ENCODE assay signal across 8 cellular contexts in genomic region chr18:26088482-26088881, GRCh38. TPM values are rescaled to one million over a fixed set of nuclear protein-coding genes. Genes with fewer than 3 reads are reported as not detected.
DNase-seq lines count a peak whose midpoint lies in the region; TF ChIP-seq lines count a peak whose summit lies in the region.

No MANE protein-coding gene starts in this region.

- no peak overlapping the region for H2BK15ac ChIP-seq in mesendoderm (replicated peaks; ENCODE audit: low read depth)

- peaks cover 3% of the 10 kb centered on the region for H3K79me1 ChIP-seq in mesendoderm (ENCODE audit: low read length)

- peaks cover 0 to 13% of the 10 kb centered on the region in 2 donors for H3K4me1 ChIP-seq in ascending aorta
- H3K4me1 ChIP-seq in mesendoderm (ENCODE audit: control insufficient read depth, low read depth, low read length) = no peaks in the 10 kb centered on the region

- H3K4me3 ChIP-seq in ascending aorta = peak overlapping the region; percentile 79 to 94
- H3K4me3 ChIP-seq in mesendoderm (ENCODE audit: low read length) = no peak overlapping the region

- DNase-seq in AG20443 (ENCODE audit: low spot score) = peak; percentile 9
- no peak for DNase-seq in HFFc6
- no peak for DNase-seq in ascending aorta (ENCODE audit: low spot score in 2 of 2)
- no peak for DNase-seq in mesendoderm
- no peak for DNase-seq in hippocampal formation (lab: John Stamatoyannopoulos, UW)
- DNase-seq in DMS79 (lab: John Stamatoyannopoulos, UW) = no peak
- DNase-seq in cerebellar cortex (ENCODE audit: low spot score) = no peak
- no peak for DNase-seq in cortex of kidney (lab: John Stamatoyannopoulos, UW)

- no peak overlapping the region for H3K23ac ChIP-seq in mesendoderm (ENCODE audit: low read length)

- no CpG with 5 or more reads among the region's 3 CpGs for WGBS in mesendoderm (ENCODE audit: extremely low coverage, insufficient coverage, low lambda C conversion rate)

- H2AK5ac ChIP-seq in mesendoderm (ENCODE audit: low read length) = no peak overlapping the region

- H3K36me3 Mint-ChIP-seq in HFFc6 (ENCODE audit: low read depth) = peaks cover 36% of the 10 kb centered on the region

- H3K79me2 ChIP-seq in mesendoderm (ENCODE audit: control insufficient read depth, insufficient read depth, low read length) = peaks cover 30% of the 10 kb centered on the region

- peak overlapping the region; percentile 92 for H3K4me3 Mint-ChIP-seq in HFFc6

- intact Hi-C loops in ascending aorta (cut with DNase I) = no loop called here

- H3K18ac ChIP-seq in mesendoderm (ENCODE audit: low read length) = no peak overlapping the region

- no peak overlapping the region for H3K4ac ChIP-seq in mesendoderm (ENCODE audit: low read depth, low read length)

- peak overlapping the region; percentile 96 for H3K27ac Mint-ChIP-seq in HFFc6

- peaks cover 39% of the 10 kb centered on the region for H3K4me1 Mint-ChIP-seq in HFFc6 (ENCODE audit: low read depth)

- H3K27me3 ChIP-seq in ascending aorta (no peaks in the 10 kb centered on the region), mesendoderm (ENCODE audit: insufficient read depth, low read length, poor library complexity) (no peaks in the 10 kb centered on the region)

- peak overlapping the region; percentile 20 for H3K4me2 ChIP-seq in mesendoderm (ENCODE audit: low read length)

- no peaks in the 10 kb centered on the region for H3K9me3 Mint-ChIP-seq in HFFc6

- H3K9me3 ChIP-seq in ascending aorta = no peaks in the 10 kb centered on the region

- peak overlapping the region; percentile 36 for H3K9ac ChIP-seq in mesendoderm (ENCODE audit: low read length)

- no peak overlapping the region for H2BK120ac ChIP-seq in mesendoderm (ENCODE audit: low read depth, low read length)

- H4K8ac ChIP-seq in mesendoderm (ENCODE audit: low read depth, low read length) = no peak overlapping the region

- peaks cover 9 to 30% of the 10 kb centered on the region in 2 donors for H3K36me3 ChIP-seq in ascending aorta
- no peaks in the 10 kb centered on the region for H3K36me3 ChIP-seq in mesendoderm (ENCODE audit: control insufficient read depth, insufficient read depth, low read length)

- no peak overlapping the region for H3K56ac ChIP-seq in mesendoderm (ENCODE audit: low read length)

- H4K5ac ChIP-seq in mesendoderm (ENCODE audit: low read length) = no peak overlapping the region

- TF ChIP-seq CTCF in HFFc6 (IDR thresholded peaks at IDR 0.05) (no peak), ascending aorta (IDR thresholded peaks at IDR 0.05) (no peak)

- no peak overlapping the region for H2BK5ac ChIP-seq in mesendoderm (ENCODE audit: low read length)

- H3K27me3 Mint-ChIP-seq in HFFc6 (ENCODE audit: insufficient read depth) = no peaks in the 10 kb centered on the region; the same call in 1 of the 2 replicates

- no peak overlapping the region for H3K27ac ChIP-seq in ascending aorta
- no peak overlapping the region for H3K27ac ChIP-seq in mesendoderm (ENCODE audit: low read depth, low read length)

RNA-seq across cellular contexts. Expression of gene SS18, which starts 1.9 kb away (rescaled TPM):
- total RNA-seq in HFFc6 (2021; fragmentation: NEBNext Ultra II Directional; extraction: Animal tissue kit (Norgen Biotek cat#: 25700)) = 10 to 100 TPM; 59.6 to 70.1 (median 67.9) TPM
- total RNA-seq in ascending aorta = 31.0 TPM
- polyA plus RNA-seq in mesendoderm (2013, experiment 1 of 2) = 82.4 TPM
- polyA plus RNA-seq in mesendoderm (2013, experiment 2 of 2) = 82.3 TPM

RNA-seq across cellular contexts. Expression of gene PSMA8, which starts 45.2 kb away (rescaled TPM):
- not detected for total RNA-seq in HFFc6 (2021; fragmentation: NEBNext Ultra II Directional; extraction: Animal tissue kit (Norgen Biotek cat#: 25700))
- not detected for total RNA-seq in ascending aorta
- polyA plus RNA-seq in mesendoderm (2013, experiment 1 of 2) = 0.18 TPM
- 0.13 TPM for polyA plus RNA-seq in mesendoderm (2013, experiment 2 of 2)
